ENCODE assay signal across 18 cellular contexts in genomic region chr22:30182365-30182764, GRCh38.
DNase-seq lines count a peak whose midpoint lies in the region; ATAC-seq and TF ChIP-seq lines count a peak whose summit lies in the region.
"Had no signal": no experiment of that assay in that cellular context is flagged by ENCODE, and none has a peak within 500 bp of the region (broad histone marks: within the 10 kb centered on the region; RNA-seq: fewer than 3 reads in every experiment).

No MANE protein-coding gene starts in this region.

- H3K36me3 ChIP-seq in KOPT-K1 (ENCODE audit: insufficient read depth, low read length) = no peaks in the 10 kb centered on the region
- H3K36me3 ChIP-seq: BLaER1 treated with 17β-estradiol and CSF1 and Interleukin-3, amounts not matched to agents 10 nM and 100 nM; gastrocnemius medialis; pancreas; SJCRH30; transverse colon had no signal

- H3K9me3 ChIP-seq in KOPT-K1 (ENCODE audit: insufficient read depth, low read length, poor library complexity, severe bottlenecking) = no peaks in the 10 kb centered on the region
- H3K9me3 ChIP-seq: BLaER1 treated with 17β-estradiol and CSF1 and Interleukin-3, amounts not matched to agents 10 nM and 100 nM; gastrocnemius medialis; pancreas; SJCRH30; transverse colon had no signal

- ATAC-seq in GM18909 (IDR thresholded peaks at IDR 0.05; ENCODE audit: poor library complexity, unreplicated experiment) = no peak
- ATAC-seq: gastrocnemius medialis; pancreas; stimulated activated effector memory CD8-positive, alpha-beta T cell treated with anti-CD3 and anti-CD28 coated beads, Interleukin-12 subunit alpha, Interleukin-12 subunit beta, amount 100 ng/mL, for 72 hours had no signal

- H3K27ac ChIP-seq in KOPT-K1 (ENCODE audit: low read depth, low read length, poor library complexity, severe bottlenecking) (peak overlapping the region; percentile 86), VCaP (peak overlapping the region; percentile 76)
- H3K27ac ChIP-seq: 22Rv1; BLaER1 treated with 17β-estradiol and CSF1 and Interleukin-3, amounts not matched to agents 10 nM and 100 nM; gastrocnemius medialis; pancreas; SJCRH30; skin epidermis; transverse colon had no signal

- TF ChIP-seq CTCF in VCaP (conservative IDR thresholded peaks at IDR 0.05) = no peak

- DNase-seq in DMS153 (lab: John Stamatoyannopoulos, UW) (peak; percentile 81), DMS153 treated with DMSO at 0.1 percent for 48 hours (lab: John Stamatoyannopoulos, UW; ENCODE audit: unreplicated experiment) (no peak), islet precursor cell (peak; percentile 65), NOMO-1 (lab: John Stamatoyannopoulos, UW; ENCODE audit: unreplicated experiment in 2 of 2) (no peak), SW 1271 (lab: John Stamatoyannopoulos, UW) (no peak)
- DNase-seq: activated effector memory CD4-positive, alpha-beta T cell treated with Interleukin-2 at 50 U/mL for 16 hours; DND-41; gastrocnemius medialis; pancreas; SJCRH30; transverse colon had no signal

Comparison
In these comparisons a context has a peak if more than half of its experiments do, and no peak if none do; other contexts are left out.
1. DNase-seq: peak in DMS153 (single experiment) and islet precursor cell (single experiment); none in DMS153 treated with DMSO at 0.1 percent for 48 hours (single experiment), NOMO-1 (0 of 2) and SW 1271 (0 of 2).